ENCODE assay signal across 19 cellular contexts in the genomic region with DNA sequence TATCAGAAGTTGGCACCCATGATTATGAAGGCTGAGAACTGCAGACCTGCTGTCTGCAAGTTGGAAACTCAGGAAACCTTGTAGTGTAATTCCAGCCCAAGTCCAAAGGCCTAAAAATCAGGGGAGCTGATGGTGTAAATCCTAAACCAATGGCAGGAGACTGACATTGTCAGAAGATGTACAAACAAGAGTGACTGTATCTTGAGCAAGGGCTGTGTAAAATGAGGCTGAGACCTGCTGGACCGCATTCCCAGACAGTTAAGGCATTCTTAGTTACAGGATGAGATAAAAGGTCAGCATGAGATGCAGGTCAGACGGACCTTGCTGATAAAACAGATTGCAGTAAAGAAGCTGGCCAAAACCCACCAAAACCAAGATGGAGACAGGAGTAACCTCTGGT.
"Had no signal": no experiment of that assay in that cellular context is flagged by ENCODE, and none has a peak within 500 bp of the region (broad histone marks: within the 10 kb centered on the region; RNA-seq: fewer than 3 reads in every experiment).

No MANE protein-coding gene starts in this region.

- H3K4me3 ChIP-seq: ascending aorta, coronary artery, left ventricle myocardium inferior, ovary, prostate gland, thyroid gland had no signal

- H3K4me3 Mint-ChIP-seq: activated CD4-positive, alpha-beta memory T cell treated with anti-CD3 and anti-CD28 coated beads, Interleukin-2, amount 10 ng/mL, durations not matched to agents 7 days and 5 days; activated CD8-positive, alpha-beta memory T cell treated with anti-CD3 and anti-CD28 coated beads, Interleukin-2, amount 10 ng/mL, durations not matched to agents 7 days and 5 days; immature natural killer cell; natural killer cell treated with Interleukin-12 subunit alpha and Interleukin-12 subunit beta and Interleukin-15 and Interleukin-18, amount 100 ng/mL, for 72 hours; T-helper 17 cell had no signal

- ATAC-seq: activated CD8-positive, alpha-beta memory T cell treated with anti-CD3 and anti-CD28 coated beads, Interleukin-2, amount 10 ng/mL, durations not matched to agents 7 days and 5 days; activated naive CD4-positive, alpha-beta T cell treated with anti-CD3 and anti-CD28 coated beads, Interleukin-2, amount 50 U/mL, for 72 hours; natural killer cell treated with Interleukin-12 subunit alpha and Interleukin-12 subunit beta and Interleukin-15 and Interleukin-18, amount 100 ng/mL, for 72 hours; T-helper 17 cell had no signal

- H3K36me3 ChIP-seq: ascending aorta, left ventricle myocardium inferior, neutrophil, ovary, prostate gland, thyroid gland had no signal

- H3K27ac Mint-ChIP-seq: activated CD4-positive, alpha-beta memory T cell treated with anti-CD3 and anti-CD28 coated beads, Interleukin-2, amount 10 ng/mL, durations not matched to agents 7 days and 5 days; activated naive CD4-positive, alpha-beta T cell treated with anti-CD3 and anti-CD28 coated beads, Interleukin-2, amount 50 U/mL, for 72 hours; immature natural killer cell; natural killer cell treated with Interleukin-12 subunit alpha and Interleukin-12 subunit beta and Interleukin-15 and Interleukin-18, amount 100 ng/mL, for 72 hours; T-helper 17 cell had no signal

- H3K9me3 ChIP-seq: neutrophil, ovary, prostate gland, thyroid gland had no signal

- DNase-seq: activated CD4-positive, alpha-beta memory T cell treated with anti-CD3 and anti-CD28 coated beads, Interleukin-2, amount 10 ng/mL, durations not matched to agents 7 days and 5 days; activated CD4-positive, alpha-beta T cell treated with anti-CD3 and anti-CD28 coated beads for 4 hours; activated CD4-positive, CD25-positive, alpha-beta regulatory T cell; activated CD8-positive, alpha-beta memory T cell treated with anti-CD3 and anti-CD28 coated beads, Interleukin-2, amount 10 ng/mL, durations not matched to agents 7 days and 5 days; cerebellar nuclear complex; foreskin fibroblast; immature natural killer cell; left ventricle myocardium inferior; ovary; stimulated activated CD4-positive, alpha-beta T cell treated with anti-CD3 and anti-CD28 coated beads, Interleukin-4, amount 100 ng/mL, for 24 hours; stimulated activated naive CD4-positive, alpha-beta T cell treated with Interleukin-2 at 50 U/mL for 16 hours; T-helper 17 cell; thyroid gland had no signal

- H3K4me1 Mint-ChIP-seq: immature natural killer cell, T-helper 17 cell had no signal

- H3K27me3 Mint-ChIP-seq: T-helper 17 cell had no signal

- H3K27me3 ChIP-seq: ascending aorta, neutrophil, ovary, thyroid gland had no signal

- H3K27ac ChIP-seq: ascending aorta, coronary artery, left ventricle myocardium inferior, neutrophil, ovary, prostate gland, thyroid gland had no signal

- H3K4me1 ChIP-seq: ascending aorta, left ventricle myocardium inferior, prostate gland, thyroid gland had no signal
